Comparison of ENCODE assay signal across 30 cellular contexts in the genomic region with DNA sequence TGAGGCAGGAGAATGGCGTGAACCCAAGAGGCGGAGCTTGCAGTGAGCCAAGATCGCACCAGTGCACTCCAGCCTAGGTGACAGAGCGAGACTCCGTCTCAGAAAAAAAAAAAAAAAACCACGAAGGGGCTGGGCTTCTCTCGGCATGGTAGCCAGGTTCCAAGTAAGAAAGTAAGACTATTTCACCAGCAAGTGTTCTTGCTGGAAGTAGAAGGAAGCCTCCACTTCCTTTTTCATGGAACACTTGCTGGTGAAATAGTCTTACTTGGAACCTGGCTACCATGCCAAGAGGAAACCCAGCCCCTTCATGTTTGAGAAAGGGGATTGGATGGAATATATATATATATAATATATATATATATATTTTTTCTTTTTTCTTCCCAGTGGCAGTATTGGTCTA. TPM values are rescaled to one million over a fixed set of nuclear protein-coding genes. Genes with fewer than 3 reads are reported as not detected.
DNase-seq lines count a peak whose midpoint lies in the region; ATAC-seq, FAIRE-seq and TF ChIP-seq lines count a peak whose summit lies in the region.
"Had no signal": no experiment of that assay in that cellular context is flagged by ENCODE, and none has a peak within 500 bp of the region (broad histone marks: within the 10 kb centered on the region; RNA-seq: fewer than 3 reads in every experiment).

No MANE protein-coding gene starts in this region.

- TF ChIP-seq CTCF in choroid plexus epithelial cell (conservative IDR thresholded peaks at IDR 0.05; ENCODE audit: low read depth, low read length) (no peak), neural cell (IDR thresholded peaks at IDR 0.05; ENCODE audit: poor library complexity, severe bottlenecking) (no peak)

- H3K36me3 ChIP-seq in BLaER1 (no peaks in the 10 kb centered on the region), neural cell (ENCODE audit: insufficient read depth, low read length) (no peaks in the 10 kb centered on the region)
- H3K36me3 ChIP-seq: colonic mucosa, SJCRH30, WERI-Rb-1 had no signal

- ATAC-seq in left colon: no peak
- ATAC-seq: activated CD8-positive, alpha-beta T cell treated with anti-CD3 and anti-CD28 coated beads, Interleukin-2, amount 10 ng/mL, durations not matched to agents 7 days and 5 days; activated naive CD4-positive, alpha-beta T cell treated with anti-CD3 and anti-CD28 coated beads, Interleukin-2, amount 50 U/mL, for 72 hours; effector memory CD8-positive, alpha-beta T cell; HCT116; mucosa of descending colon; T-cell had no signal

- H3K9ac ChIP-seq in BLaER1: no peak overlapping the region; the same call in 1 of the 2 replicates
- H3K9ac ChIP-seq in neural cell (ENCODE audit: low read length): peak overlapping the region; percentile 54
- H3K9ac ChIP-seq: parathyroid adenoma had no signal

- TF ChIP-seq EP300 in neural cell (conservative IDR thresholded peaks at IDR 0.05; ENCODE audit: poor library complexity, severe bottlenecking): no peak

- H3K9me3 ChIP-seq in BLaER1: no peaks in the 10 kb centered on the region
- no peaks in the 10 kb centered on the region for H3K9me3 ChIP-seq in neural cell (ENCODE audit: low read length)
- H3K9me3 ChIP-seq: colonic mucosa, mucosa of descending colon, SJCRH30 had no signal

- no peak for FAIRE-seq in HTR-8/SVneo (lab: Jason Lieb, UNC)
- FAIRE-seq: G401.6, islet of Langerhans, RCC 7860 had no signal

- DNase-seq in CD1c-positive myeloid dendritic cell (ENCODE audit: extremely low spot score) (peak; percentile 71), choroid plexus epithelial cell (ENCODE audit: low read depth) (peak; percentile 19), left colon (no peak), HTR-8/SVneo (ENCODE audit: insufficient read length, low spot score) (no peak)
- no peak for DNase-seq in stimulated activated naive CD4-positive, alpha-beta T cell (lab: John Stamatoyannopoulos, UW)
- DNase-seq: activated CD4-positive, alpha-beta T cell treated with anti-CD3 and anti-CD28 coated beads for 4 hours; activated CD8-positive, alpha-beta T cell treated with anti-CD3 and anti-CD28 coated beads, Interleukin-2, amount 10 ng/mL, durations not matched to agents 7 days and 5 days; activated effector memory CD4-positive, alpha-beta T cell treated with Interleukin-2 at 50 U/mL for 16 hours; activated T-cell treated with anti-CD3 and anti-CD28 coated beads, Interleukin-2, amount 50 U/mL, for 1 hour; Calu3; colonic mucosa; DMS79; effector memory CD8-positive, alpha-beta T cell; glutamatergic neuron; mucosa of descending colon; NCI-H1048; NCI-H774; retina; T-cell; WERI-Rb-1 had no signal

- no peak overlapping the region for H3K27ac ChIP-seq in BLaER1
- H3K27ac ChIP-seq in neural cell (ENCODE audit: low read length): peak overlapping the region; percentile 82
- H3K27ac ChIP-seq: colonic mucosa, parathyroid adenoma, SJCRH30, WERI-Rb-1 had no signal

- intact Hi-C loops in left colon (cut with DNase I, micrococcal nuclease): no loop called here

- TF ChIP-seq RAD21 in neural cell (conservative IDR thresholded peaks at IDR 0.05): no peak

- H3K4me1 ChIP-seq in BLaER1: peaks cover 71% of the 10 kb centered on the region
- H3K4me1 ChIP-seq: colonic mucosa had no signal

- no peaks in the 10 kb centered on the region for H3K79me2 ChIP-seq in neural cell (replicated peaks; ENCODE audit: insufficient read depth, low read length)
- H3K79me2 ChIP-seq: parathyroid adenoma had no signal

- H3K4me3 ChIP-seq in BLaER1 (0 out of 2 replicates have a peak overlapping the region, but pooled peaks have one; percentile 31), choroid plexus epithelial cell (ENCODE audit: low read depth, low read length) (no peak overlapping the region), neural cell (ENCODE audit: low read length) (no peak overlapping the region)
- H3K4me3 ChIP-seq: colonic mucosa, mucosa of descending colon, smooth muscle cell had no signal

- H3K9me2 ChIP-seq in neural cell (ENCODE audit: insufficient read depth, low read length): no peaks in the 10 kb centered on the region

- no peaks in the 10 kb centered on the region for H3K27me3 ChIP-seq in BLaER1
- no peaks in the 10 kb centered on the region for H3K27me3 ChIP-seq in neural cell (ENCODE audit: insufficient read depth, low read depth, low read length)
- H3K27me3 ChIP-seq: colonic mucosa, SJCRH30 had no signal

- H3K4me2 ChIP-seq in BLaER1 (peak overlapping the region; percentile 66), neural cell (ENCODE audit: low read length) (no peak overlapping the region)
- H3K4me2 ChIP-seq: smooth muscle cell had no signal

- H2AFZ ChIP-seq in neural cell (ENCODE audit: low read depth, low read length): peak overlapping the region; percentile 9
- H2AFZ ChIP-seq: parathyroid adenoma had no signal

- H4K20me1 ChIP-seq in BLaER1: no peaks in the 10 kb centered on the region
- no peaks in the 10 kb centered on the region for H4K20me1 ChIP-seq in neural cell (ENCODE audit: insufficient read depth)

- H3F3A ChIP-seq in neural cell (ENCODE audit: insufficient read depth, low read length, poor library complexity, severe bottlenecking): no peaks in the 10 kb centered on the region

TF ChIP-seq in neural cell, 6 proteins besides CTCF, POLR2A, EP300 and RAD21:
- TF ChIP-seq, protein P1, sequence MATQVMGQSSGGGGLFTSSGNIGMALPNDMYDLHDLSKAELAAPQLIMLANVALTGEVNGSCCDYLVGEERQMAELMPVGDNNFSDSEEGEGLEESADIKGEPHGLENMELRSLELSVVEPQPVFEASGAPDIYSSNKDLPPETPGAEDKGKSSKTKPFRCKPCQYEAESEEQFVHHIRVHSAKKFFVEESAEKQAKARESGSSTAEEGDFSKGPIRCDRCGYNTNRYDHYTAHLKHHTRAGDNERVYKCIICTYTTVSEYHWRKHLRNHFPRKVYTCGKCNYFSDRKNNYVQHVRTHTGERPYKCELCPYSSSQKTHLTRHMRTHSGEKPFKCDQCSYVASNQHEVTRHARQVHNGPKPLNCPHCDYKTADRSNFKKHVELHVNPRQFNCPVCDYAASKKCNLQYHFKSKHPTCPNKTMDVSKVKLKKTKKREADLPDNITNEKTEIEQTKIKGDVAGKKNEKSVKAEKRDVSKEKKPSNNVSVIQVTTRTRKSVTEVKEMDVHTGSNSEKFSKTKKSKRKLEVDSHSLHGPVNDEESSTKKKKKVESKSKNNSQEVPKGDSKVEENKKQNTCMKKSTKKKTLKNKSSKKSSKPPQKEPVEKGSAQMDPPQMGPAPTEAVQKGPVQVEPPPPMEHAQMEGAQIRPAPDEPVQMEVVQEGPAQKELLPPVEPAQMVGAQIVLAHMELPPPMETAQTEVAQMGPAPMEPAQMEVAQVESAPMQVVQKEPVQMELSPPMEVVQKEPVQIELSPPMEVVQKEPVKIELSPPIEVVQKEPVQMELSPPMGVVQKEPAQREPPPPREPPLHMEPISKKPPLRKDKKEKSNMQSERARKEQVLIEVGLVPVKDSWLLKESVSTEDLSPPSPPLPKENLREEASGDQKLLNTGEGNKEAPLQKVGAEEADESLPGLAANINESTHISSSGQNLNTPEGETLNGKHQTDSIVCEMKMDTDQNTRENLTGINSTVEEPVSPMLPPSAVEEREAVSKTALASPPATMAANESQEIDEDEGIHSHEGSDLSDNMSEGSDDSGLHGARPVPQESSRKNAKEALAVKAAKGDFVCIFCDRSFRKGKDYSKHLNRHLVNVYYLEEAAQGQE (IDR thresholded peaks at IDR 0.05; ENCODE audit: borderline replicate concordance): no peak
- TF ChIP-seq EZH2 (IDR thresholded peaks at IDR 0.05; ENCODE audit: borderline replicate concordance, insufficient read depth, low read length, poor library complexity, severe bottlenecking) (no peak), POLR2AphosphoS5 (IDR thresholded peaks at IDR 0.05) (no peak), SMC3 (conservative IDR thresholded peaks at IDR 0.05; ENCODE audit: poor library complexity) (no peak), MXI1 (conservative IDR thresholded peaks at IDR 0.05; ENCODE audit: poor library complexity, severe bottlenecking) (no peak), TAF1 (IDR thresholded peaks at IDR 0.05; ENCODE audit: low read depth) (no peak)

RNA-seq across cellular contexts. Expression of a gene that starts 7.1 kb away (rescaled TPM):
- 16.1 and 20.1 TPM in 2 replicates for polyA plus RNA-seq in neural cell
- polyA minus RNA-seq in neural cell: 50.4 and 72.0 TPM in 2 replicates
- total RNA-seq in left colon: 10 to 100 TPM; 36.4 to 42.3 TPM

Comparison
In these comparisons a context has a peak if more than half of its experiments do, and no peak if none do; other contexts are left out.
1. DNase-seq: peak in CD1c-positive myeloid dendritic cell (single experiment) and choroid plexus epithelial cell (single experiment); none in stimulated activated naive CD4-positive, alpha-beta T cell (0 of 6), left colon (0 of 2) and HTR-8/SVneo (single experiment).